In the genomic region with DNA sequence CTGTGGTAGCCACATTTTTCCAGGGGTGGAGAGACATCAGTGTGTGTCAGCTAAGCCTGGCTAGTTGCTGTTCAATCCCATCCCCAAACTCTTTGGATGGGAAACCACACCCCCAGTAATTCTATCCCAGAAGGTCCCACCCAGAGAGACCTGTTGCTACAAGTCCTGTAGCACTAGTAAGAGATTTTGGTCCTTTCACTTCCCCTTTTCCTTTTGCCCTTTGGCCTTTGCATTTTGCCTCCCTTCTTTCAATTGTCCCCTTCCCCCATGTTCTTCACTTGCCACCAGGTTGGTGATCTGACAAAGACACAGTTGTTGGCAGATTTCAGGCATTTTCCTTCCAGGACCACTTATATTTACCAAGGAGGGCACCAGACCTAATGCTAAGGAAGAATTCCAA, we compare ENCODE assay signal across 17 cellular contexts. TPM values are rescaled to one million over a fixed set of nuclear protein-coding genes. Genes with fewer than 3 reads are reported as not detected.
DNase-seq lines count a peak whose midpoint lies in the region; ATAC-seq and TF ChIP-seq lines count a peak whose summit lies in the region.
"Had no signal": no experiment of that assay in that cellular context is flagged by ENCODE, and none has a peak within 500 bp of the region (broad histone marks: within the 10 kb centered on the region; RNA-seq: fewer than 3 reads in every experiment).

No MANE protein-coding gene starts in this region.

- no peak overlapping the region for H3K4me3 Mint-ChIP-seq in activated T-cell treated with anti-CD3 and anti-CD28 coated beads, Interleukin-2, amount 50 U/mL, for 4 hours
- H3K4me3 Mint-ChIP-seq: activated B cell treated with CpG ODN at 0.5 μM for 24 hours; activated naive CD8-positive, alpha-beta T cell had no signal

- H3K4me1 ChIP-seq in BLaER1 = peaks cover 15% of the 10 kb centered on the region

- peak overlapping the region; percentile 23; the same call in 1 of the 2 replicates for H3K4me2 ChIP-seq in BLaER1

- H3K27ac ChIP-seq in BLaER1 = no peak overlapping the region
- H3K27ac ChIP-seq: thoracic aorta had no signal

- H3K4me1 Mint-ChIP-seq in activated T-cell treated with anti-CD3 and anti-CD28 coated beads, Interleukin-2, amount 50 U/mL, for 4 hours (ENCODE audit: low read depth) = peaks cover 7% of the 10 kb centered on the region
- H3K4me1 Mint-ChIP-seq: activated B cell treated with CpG ODN at 0.5 μM for 24 hours had no signal

- TF ChIP-seq POLR2A in NB4 (IDR thresholded peaks at IDR 0.05; ENCODE audit: extremely low read depth, insufficient read length) = no peak

- DNase-seq in GM19238 (ENCODE audit: insufficient read length, low spot score) (peak; percentile 33), NB4 (ENCODE audit: low read depth) (peak; percentile 39), GF-D8 (lab: John Stamatoyannopoulos, UW) (no peak), SW480 (ENCODE audit: low spot score) (no peak), NCI-H2029 (lab: John Stamatoyannopoulos, UW) (no peak)
- no peak for DNase-seq in activated T-cell treated with anti-CD3 and anti-CD28 coated beads, Interleukin-2, amount 50 U/mL, for 4 hours
- DNase-seq: activated B cell treated with CpG ODN at 0.5 μM for 24 hours; activated CD8-positive, alpha-beta memory T cell treated with anti-CD3 and anti-CD28 coated beads, Interleukin-2, amount 50 U/mL, for 48 hours; glutamatergic neuron; HCEC 1CT had no signal

- H4K20me1 ChIP-seq in BLaER1 = no peaks in the 10 kb centered on the region

- peaks cover 5% of the 10 kb centered on the region for H3K27me3 Mint-ChIP-seq in activated T-cell treated with anti-CD3 and anti-CD28 coated beads, Interleukin-2, amount 50 U/mL, for 4 hours (ENCODE audit: low read depth)
- H3K27me3 Mint-ChIP-seq: activated B cell treated with CpG ODN at 0.5 μM for 24 hours; activated naive CD8-positive, alpha-beta T cell had no signal

- no peaks in the 10 kb centered on the region for H3K9me3 Mint-ChIP-seq in activated T-cell treated with anti-CD3 and anti-CD28 coated beads, Interleukin-2, amount 50 U/mL, for 4 hours
- H3K9me3 Mint-ChIP-seq: activated B cell treated with CpG ODN at 0.5 μM for 24 hours had no signal

- no peaks in the 10 kb centered on the region for H3K36me3 Mint-ChIP-seq in activated T-cell treated with anti-CD3 and anti-CD28 coated beads, Interleukin-2, amount 50 U/mL, for 4 hours (ENCODE audit: insufficient read depth)
- H3K36me3 Mint-ChIP-seq: activated naive CD8-positive, alpha-beta T cell had no signal

- no peaks in the 10 kb centered on the region for H3K27me3 ChIP-seq in BLaER1

- TF ChIP-seq CTCF in NB4 (IDR thresholded peaks at IDR 0.05; ENCODE audit: low read depth, low read length) = no peak

- peak; percentile 41 for ATAC-seq in HG02852 (IDR thresholded peaks at IDR 0.05; ENCODE audit: unreplicated experiment)
- ATAC-seq in activated T-cell treated with anti-CD3 and anti-CD28 coated beads, Interleukin-2, amount 50 U/mL, for 4 hours = no peak

- H3K9ac ChIP-seq in BLaER1 = no peak overlapping the region

- no peak overlapping the region for H3K4me3 ChIP-seq in BLaER1
- H3K4me3 ChIP-seq in NB4 (ENCODE audit: low read depth, low read length) = no peak overlapping the region
- H3K4me3 ChIP-seq: thoracic aorta had no signal

- H3K36me3 ChIP-seq in BLaER1 = no peaks in the 10 kb centered on the region
- H3K36me3 ChIP-seq: thoracic aorta had no signal

- H3K9me3 ChIP-seq in BLaER1 = no peaks in the 10 kb centered on the region
- H3K9me3 ChIP-seq: thoracic aorta had no signal

RNA-seq across cellular contexts. Expression of a gene that starts 3.8 kb away (rescaled TPM):
- not detected for total RNA-seq in activated T-cell treated with anti-CD3 and anti-CD28 coated beads, Interleukin-2, amount 50 U/mL, for 4 hours
- total RNA-seq: A172, activated B cell treated with CpG ODN at 0.5 μM for 24 hours, G401, LHCN-M2, thoracic aorta had no signal

Comparison
In these comparisons a context has a peak if more than half of its experiments do, and no peak if none do; other contexts are left out.
1. DNase-seq: peak in GM19238 (single experiment) and NB4 (single experiment); none in GF-D8 (single experiment), SW480 (single experiment), activated T-cell treated with anti-CD3 and anti-CD28 coated beads, Interleukin-2, amount 50 U/mL, for 4 hours (single experiment) and NCI-H2029 (single experiment).